ENCODE assay signal across 11 cellular contexts in the genomic region with DNA sequence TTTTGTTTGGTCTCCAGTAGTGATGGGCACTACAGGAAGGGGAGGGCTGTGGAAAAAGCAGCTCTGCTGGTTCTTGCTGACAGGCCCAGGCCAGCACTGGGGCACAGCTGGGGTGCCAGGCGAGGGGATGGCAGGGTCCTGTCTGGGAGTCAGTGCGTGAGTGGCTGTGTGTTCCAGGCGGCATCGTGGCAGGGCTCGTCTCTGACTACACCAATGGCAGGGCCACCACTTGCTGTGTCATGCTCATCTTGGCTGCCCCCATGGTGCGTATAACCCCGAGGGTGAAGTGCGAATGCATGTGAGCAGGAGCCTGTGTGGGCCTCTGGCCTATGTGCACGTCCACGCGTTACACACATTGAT.
"Had no signal": no experiment of that assay in that cellular context is flagged by ENCODE, and none has a peak within 500 bp of the region (broad histone marks: within the 10 kb centered on the region; RNA-seq: fewer than 3 reads in every experiment).

No MANE protein-coding gene starts in this region.

- H3K9me3 Mint-ChIP-seq: activated T-cell treated with anti-CD3 and anti-CD28 coated beads, Interleukin-2, amount 50 U/mL, for 4 hours; natural killer cell; stimulated activated naive CD8-positive, alpha-beta T cell treated with anti-CD3 and anti-CD28 coated beads, Interleukin-15, amount 100 ng/mL, for 72 hours had no signal

- H3K27me3 Mint-ChIP-seq: stimulated activated naive CD8-positive, alpha-beta T cell treated with anti-CD3 and anti-CD28 coated beads, Interleukin-15, amount 100 ng/mL, for 72 hours had no signal

- H3K36me3 ChIP-seq: gastroesophageal sphincter, right lobe of liver had no signal

- H3K27ac ChIP-seq: gastroesophageal sphincter, psoas muscle, right lobe of liver had no signal

- H3K4me1 Mint-ChIP-seq: natural killer cell; stimulated activated naive CD8-positive, alpha-beta T cell treated with anti-CD3 and anti-CD28 coated beads, Interleukin-15, amount 100 ng/mL, for 72 hours had no signal

- H3K4me3 ChIP-seq: gastroesophageal sphincter, lung, psoas muscle, right lobe of liver had no signal

- DNase-seq: activated effector memory CD4-positive, alpha-beta T cell treated with Interleukin-2 at 50 U/mL for 16 hours; activated naive CD4-positive, alpha-beta T cell treated with anti-CD3 and anti-CD28 coated beads, Interleukin-2, amount 50 U/mL, for 16 hours; activated T-cell treated with anti-CD3 and anti-CD28 coated beads, Interleukin-2, amount 50 U/mL, for 4 hours; erythroblast; natural killer cell; nucleus accumbens; psoas muscle; right lobe of liver; stimulated activated naive CD8-positive, alpha-beta T cell treated with anti-CD3 and anti-CD28 coated beads, Interleukin-15, amount 100 ng/mL, for 72 hours had no signal

- H3K9me3 ChIP-seq: gastroesophageal sphincter, psoas muscle, right lobe of liver had no signal

- H3K36me3 Mint-ChIP-seq: natural killer cell had no signal

- H3K27me3 ChIP-seq: right lobe of liver had no signal

- H3K4me3 Mint-ChIP-seq: activated T-cell treated with anti-CD3 and anti-CD28 coated beads, Interleukin-2, amount 50 U/mL, for 4 hours; natural killer cell; stimulated activated naive CD8-positive, alpha-beta T cell treated with anti-CD3 and anti-CD28 coated beads, Interleukin-15, amount 100 ng/mL, for 72 hours had no signal

- H3K4me1 ChIP-seq: gastroesophageal sphincter, psoas muscle, right lobe of liver had no signal

- H3K27ac Mint-ChIP-seq: natural killer cell had no signal
